Comparison of ENCODE assay signal across 15 cellular contexts in the genomic region with DNA sequence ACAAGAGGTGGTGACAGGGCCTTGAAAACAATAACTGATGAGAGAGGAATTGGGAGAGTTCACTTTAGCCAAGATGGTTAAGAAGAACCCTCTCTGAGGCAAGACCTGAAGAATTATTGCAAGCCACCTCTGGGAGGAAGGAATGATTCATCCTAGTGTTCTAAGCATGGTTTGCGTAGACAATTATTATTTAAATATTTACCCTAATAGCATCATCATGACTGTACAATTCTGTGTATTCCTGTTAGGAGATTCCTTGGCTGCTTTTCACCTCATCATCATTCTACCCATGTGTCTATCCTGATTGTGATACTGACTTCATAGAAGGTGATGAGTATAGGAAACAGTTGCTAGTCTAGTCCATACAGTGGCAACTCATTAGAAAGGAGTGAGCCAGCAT.
DNase-seq lines count a peak whose midpoint lies in the region; ATAC-seq, FAIRE-seq and TF ChIP-seq lines count a peak whose summit lies in the region.
"Had no signal": no experiment of that assay in that cellular context is flagged by ENCODE, and none has a peak within 500 bp of the region (broad histone marks: within the 10 kb centered on the region; RNA-seq: fewer than 3 reads in every experiment).

No MANE protein-coding gene starts in this region.

- no peak for TF ChIP-seq POLR2A in HepG2 (IDR thresholded peaks at IDR 0.05; ENCODE audit: insufficient read depth in 1 of 2, low read depth in 2 of 2, low read length in 2 of 2)

- in situ Hi-C loops in HepG2 (cut with HindIII; ENCODE audit: extremely low pct_ligation_motif_present, low pct_unique_long_range_greater_than_20kb): no loop called here

- no peak for FAIRE-seq in HepG2 (lab: Jason Lieb, UNC)

- H3K36me3 ChIP-seq in HepG2 (replicated peaks in 1 of 2; ENCODE audit: control insufficient read depth in 1 of 2, insufficient read depth in 2 of 2, low read length in 2 of 2): no peaks in the 10 kb centered on the region; a peak in 1 of 5 replicates

- H3K79me2 ChIP-seq in HepG2 (ENCODE audit: insufficient read depth, low read length): no peaks in the 10 kb centered on the region

- no peak overlapping the region for H3K9ac ChIP-seq in HepG2 (ENCODE audit: insufficient read depth, low read depth, low read length)

- H3K4me3 Mint-ChIP-seq in activated CD4-positive, alpha-beta memory T cell treated with anti-CD3 and anti-CD28 coated beads, Interleukin-2, amount 10 ng/mL, durations not matched to agents 7 days and 5 days: no peak overlapping the region
- H3K4me3 Mint-ChIP-seq: CD4-positive, alpha-beta T cell; nephron had no signal

- no peak for TF ChIP-seq RAD21 in HepG2 (CRISPR knock-in tag; IDR thresholded peaks at IDR 0.05)

- CTCF ChIA-PET in HepG2 (lab: Yijun Ruan, JAX; ENCODE audit: low intra/inter-chr PET ratio, low total read pairs): no interaction called here
- CTCF ChIA-PET in activated CD4-positive, alpha-beta memory T cell treated with anti-CD3 and anti-CD28 coated beads, Interleukin-2, amount 10 ng/mL, durations not matched to agents 7 days and 5 days (lab: Charles Lee): no interaction called here

- H4K20me1 ChIP-seq in HepG2 (ENCODE audit: insufficient read depth, low read length): no peaks in the 10 kb centered on the region

- POLR2A ChIA-PET in HepG2 (lab: Yijun Ruan, JAX): no interaction called here
- POLR2A ChIA-PET in activated CD4-positive, alpha-beta memory T cell treated with anti-CD3 and anti-CD28 coated beads, Interleukin-2, amount 10 ng/mL, durations not matched to agents 7 days and 5 days (lab: Charles Lee): no interaction called here

- no peak overlapping the region for H3K27ac ChIP-seq in HepG2 (ENCODE audit: extremely low read length, insufficient read depth, low read length)
- no peak overlapping the region for H3K27ac ChIP-seq in caudate nucleus (ENCODE audit: low read depth, low read length)

- no peak overlapping the region for H2AFZ ChIP-seq in HepG2 (ENCODE audit: low read length)

- no peak overlapping the region for H3K27ac Mint-ChIP-seq in activated CD4-positive, alpha-beta memory T cell treated with anti-CD3 and anti-CD28 coated beads, Interleukin-2, amount 10 ng/mL, durations not matched to agents 7 days and 5 days
- H3K27ac Mint-ChIP-seq: CD4-positive, alpha-beta T cell had no signal

- H3K27me3 Mint-ChIP-seq in activated CD4-positive, alpha-beta memory T cell treated with anti-CD3 and anti-CD28 coated beads, Interleukin-2, amount 10 ng/mL, durations not matched to agents 7 days and 5 days: no peaks in the 10 kb centered on the region
- H3K27me3 Mint-ChIP-seq: CD4-positive, alpha-beta T cell had no signal

- intact Hi-C loops in HepG2 (cut with micrococcal nuclease; ENCODE audit: unreplicated experiment): no loop called here

- no peak overlapping the region for H3K4me2 ChIP-seq in HepG2 (ENCODE audit: low read depth, low read length)

- H3K4me3 ChIP-seq in choroid plexus epithelial cell (ENCODE audit: low read depth, low read length) (no peak overlapping the region), HepG2 (replicated peaks in 1 of 3; ENCODE audit: insufficient read depth in 1 of 3, low read depth in 2 of 3, low read length in 3 of 3) (no peak overlapping the region)

- TF ChIP-seq EP300 in HepG2 (IDR thresholded peaks at IDR 0.05; ENCODE audit: low read depth in 2 of 2, low read length in 2 of 2) (peak in 1 of 2 experiments; percentile 7; a peak in 1 of 4 replicates), HepG2 (CRISPR knock-in tag; IDR thresholded peaks at IDR 0.05; ENCODE audit: borderline replicate concordance) (no peak)

- no peaks in the 10 kb centered on the region for H3K9me3 ChIP-seq in HepG2 (ENCODE audit: low read length)

- no peaks in the 10 kb centered on the region for H3K9me3 Mint-ChIP-seq in activated CD4-positive, alpha-beta memory T cell treated with anti-CD3 and anti-CD28 coated beads, Interleukin-2, amount 10 ng/mL, durations not matched to agents 7 days and 5 days
- H3K9me3 Mint-ChIP-seq: CD4-positive, alpha-beta T cell; nephron had no signal

- no TSS peak for BruUV-seq in HepG2 (replicated peaks; lab: Mats Ljungman, UMichigan)

- WGBS in HepG2 (ENCODE audit: low lambda C conversion rate): 92% methylated on average over 1 of the region's 1 CpG

- ATAC-seq in HepG2 (no peak), HG03469 (IDR thresholded peaks at IDR 0.05; ENCODE audit: unreplicated experiment) (no peak), GM18870 (IDR thresholded peaks at IDR 0.05; ENCODE audit: unreplicated experiment) (no peak)

- no peaks in the 10 kb centered on the region for H3K27me3 ChIP-seq in HepG2 (ENCODE audit: control insufficient read depth in 1 of 2, insufficient read depth in 2 of 2, low read length in 2 of 2)

- no peaks in the 10 kb centered on the region for H3K4me1 ChIP-seq in HepG2 (ENCODE audit: insufficient read depth, low read length)

- TF ChIP-seq CTCF in choroid plexus epithelial cell (conservative IDR thresholded peaks at IDR 0.05; ENCODE audit: low read depth, low read length) (no peak), HepG2 (CRISPR knock-in tag; IDR thresholded peaks at IDR 0.05) (no peak)

- peaks cover 3% of the 10 kb centered on the region for H3K36me3 Mint-ChIP-seq in activated CD4-positive, alpha-beta memory T cell treated with anti-CD3 and anti-CD28 coated beads, Interleukin-2, amount 10 ng/mL, durations not matched to agents 7 days and 5 days (ENCODE audit: low read depth)

- no peaks in the 10 kb centered on the region for H3K4me1 Mint-ChIP-seq in activated CD4-positive, alpha-beta memory T cell treated with anti-CD3 and anti-CD28 coated beads, Interleukin-2, amount 10 ng/mL, durations not matched to agents 7 days and 5 days

- DNase-seq in AG20443 (ENCODE audit: low spot score): peak; percentile 76
- peak; percentile 93 for DNase-seq in NCI-H226
- DNase-seq in choroid plexus epithelial cell (ENCODE audit: low read depth): peak; percentile 97
- DNase-seq in HepG2 (ENCODE audit: low spot score): peak; percentile 19
- DNase-seq in caudate nucleus (lab: John Stamatoyannopoulos, UW): no peak
- DNase-seq in activated CD4-positive, alpha-beta memory T cell treated with anti-CD3 and anti-CD28 coated beads, Interleukin-2, amount 10 ng/mL, durations not matched to agents 7 days and 5 days: no peak
- DNase-seq: CD4-positive, alpha-beta T cell; erythroblast; H7; KG1; OCI-M1; T1000 had no signal

TF ChIP-seq in HepG2, 621 proteins besides CTCF, POLR2A, EP300 and RAD21:
- no peak for TF ChIP-seq FOXO4 (CRISPR knock-in tag; conservative IDR thresholded peaks at IDR 0.05)
- TF ChIP-seq NFYB (CRISPR knock-in tag; IDR thresholded peaks at IDR 0.05): no peak
- TF ChIP-seq PATZ1 (CRISPR knock-in tag; IDR thresholded peaks at IDR 0.05): no peak
- TF ChIP-seq CEBPB (IDR thresholded peaks at IDR 0.05; ENCODE audit: borderline replicate concordance, low read depth, low read length): peak; percentile 10; the same call in 1 of the 2 replicates
- TF ChIP-seq ZNF281 (CRISPR knock-in tag; IDR thresholded peaks at IDR 0.05; ENCODE audit: borderline replicate concordance): no peak
- TF ChIP-seq FOSL2 (CRISPR knock-in tag; IDR thresholded peaks at IDR 0.05): peak; percentile 55; the same call in 1 of the 2 replicates
TF ChIP-seq in HepG2: peak in this region for 2.

Comparison
In these comparisons a context has a peak if more than half of its experiments do, and no peak if none do; other contexts are left out.
1. DNase-seq: peak in AG20443 (single experiment), NCI-H226 (single experiment), choroid plexus epithelial cell (single experiment) and HepG2 (single experiment); none in caudate nucleus (0 of 61) and activated CD4-positive, alpha-beta memory T cell treated with anti-CD3 and anti-CD28 coated beads, Interleukin-2, amount 10 ng/mL, durations not matched to agents 7 days and 5 days (single experiment).